Comparison of ENCODE assay signal across 24 cellular contexts in the genomic region with DNA sequence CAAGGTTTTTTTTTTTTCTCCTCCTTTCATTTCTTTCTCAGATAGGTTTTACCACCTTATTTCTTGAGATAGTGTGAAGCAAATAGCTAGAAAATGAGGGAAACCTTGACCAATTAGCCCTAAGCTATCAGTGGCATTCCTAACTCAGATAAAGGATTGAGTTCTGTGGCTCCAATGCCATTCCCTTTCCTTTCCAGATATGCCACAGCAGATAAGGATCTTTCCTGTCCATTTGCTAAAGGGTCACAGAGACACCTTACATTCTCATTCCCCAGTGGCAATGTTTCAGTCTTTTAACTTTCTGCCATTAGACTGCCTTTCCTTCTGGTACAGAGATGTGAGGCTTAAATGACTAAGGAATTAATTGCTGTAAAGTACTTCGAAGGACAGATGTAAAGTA.
DNase-seq lines count a peak whose midpoint lies in the region; ATAC-seq, FAIRE-seq and TF ChIP-seq lines count a peak whose summit lies in the region.
"Had no signal": no experiment of that assay in that cellular context is flagged by ENCODE, and none has a peak within 500 bp of the region (broad histone marks: within the 10 kb centered on the region; RNA-seq: fewer than 3 reads in every experiment).

No MANE protein-coding gene starts in this region.

- H3K18ac ChIP-seq in mesendoderm (ENCODE audit: low read length), result no peak overlapping the region

- no peaks in the 10 kb centered on the region for H3K27me3 Mint-ChIP-seq in T-helper 17 cell
- no peaks in the 10 kb centered on the region for H3K27me3 Mint-ChIP-seq in activated CD8-positive, alpha-beta memory T cell treated with anti-CD3 and anti-CD28 coated beads, Interleukin-2, amount 10 ng/mL, durations not matched to agents 7 days and 5 days
- H3K27me3 Mint-ChIP-seq in osteocyte (ENCODE audit: unreplicated experiment), result no peaks in the 10 kb centered on the region
- H3K27me3 Mint-ChIP-seq: T-cell had no signal

- H3K4me2 ChIP-seq in mesendoderm (ENCODE audit: low read length), result no peak overlapping the region

- H3K4me3 ChIP-seq in mesendoderm (ENCODE audit: low read length), result no peak overlapping the region
- H3K4me3 ChIP-seq: SK-N-MC had no signal

- H2BK15ac ChIP-seq in mesendoderm (replicated peaks; ENCODE audit: low read depth), result no peak overlapping the region

- H3K79me1 ChIP-seq in mesendoderm (ENCODE audit: low read length), result no peaks in the 10 kb centered on the region

- H4K8ac ChIP-seq in mesendoderm (ENCODE audit: low read depth, low read length), result no peak overlapping the region

- ATAC-seq in T-helper 17 cell, result no peak
- no peak for ATAC-seq in activated CD8-positive, alpha-beta memory T cell treated with anti-CD3 and anti-CD28 coated beads, Interleukin-2, amount 10 ng/mL, durations not matched to agents 7 days and 5 days
- ATAC-seq: HepG2, T-cell had no signal

- no peak overlapping the region for H2BK5ac ChIP-seq in mesendoderm (ENCODE audit: low read length)

- no peak for TF ChIP-seq CTCF in D721Med (IDR thresholded peaks at IDR 0.05; ENCODE audit: insufficient read depth, missing control alignments)
- TF ChIP-seq CTCF in osteocyte (IDR thresholded peaks at IDR 0.05), result no peak

- H3K27ac ChIP-seq in mesendoderm (ENCODE audit: low read depth, low read length), result no peak overlapping the region
- H3K27ac ChIP-seq: SK-N-MC had no signal

- no peaks in the 10 kb centered on the region for H3K79me2 ChIP-seq in mesendoderm (ENCODE audit: control insufficient read depth, insufficient read depth, low read length)

- peaks cover 2% of the 10 kb centered on the region for H3K4me1 ChIP-seq in mesendoderm (ENCODE audit: control insufficient read depth, low read depth, low read length)

- H4K5ac ChIP-seq in mesendoderm (ENCODE audit: low read length), result no peak overlapping the region

- H3K9me3 Mint-ChIP-seq in activated CD8-positive, alpha-beta memory T cell treated with anti-CD3 and anti-CD28 coated beads, Interleukin-2, amount 10 ng/mL, durations not matched to agents 7 days and 5 days (ENCODE audit: low read depth), result no peaks in the 10 kb centered on the region
- H3K9me3 Mint-ChIP-seq in osteocyte (ENCODE audit: unreplicated experiment), result peaks cover 5% of the 10 kb centered on the region
- H3K9me3 Mint-ChIP-seq: T-cell had no signal

- no peak overlapping the region for H3K23ac ChIP-seq in mesendoderm (ENCODE audit: low read length)

- H2AK5ac ChIP-seq in mesendoderm (ENCODE audit: low read length), result no peak overlapping the region

- DNase-seq in D721Med (ENCODE audit: insufficient read length, low spot score) (no peak), M059J (ENCODE audit: low read depth) (peak; percentile 27), T-helper 17 cell (no peak), mesendoderm (peak; percentile 81), osteocyte (ENCODE audit: extremely low spot score, unreplicated experiment) (no peak), NCI-H1930 (lab: John Stamatoyannopoulos, UW) (no peak)
- no peak for DNase-seq in activated CD8-positive, alpha-beta memory T cell treated with anti-CD3 and anti-CD28 coated beads, Interleukin-2, amount 10 ng/mL, durations not matched to agents 7 days and 5 days
- DNase-seq: DMS53, GF-D8, KBM-7, NCI-H1092, NCI-H1436, NCI-H187 treated with DMSO at 0.1 percent for 48 hours, NCI-H226, NCI-H510A treated with DMSO at 0.1 percent for 48 hours, NCI-H774, OCI-M1, SHP77, T-cell had no signal

- H3K9ac ChIP-seq in mesendoderm (ENCODE audit: low read length), result no peak overlapping the region

- FAIRE-seq in D721Med (lab: Jason Lieb, UNC), result peak; percentile 29
- FAIRE-seq: A204.1, H54, HepG2 had no signal

- H2BK120ac ChIP-seq in mesendoderm (ENCODE audit: low read depth, low read length), result no peak overlapping the region

- no peak overlapping the region for H3K56ac ChIP-seq in mesendoderm (ENCODE audit: low read length)

- CTCF ChIA-PET in activated CD8-positive, alpha-beta memory T cell treated with anti-CD3 and anti-CD28 coated beads, Interleukin-2, amount 10 ng/mL, durations not matched to agents 7 days and 5 days (lab: Charles Lee), result no interaction called here

- H3K27ac Mint-ChIP-seq in T-helper 17 cell, result peak overlapping the region; percentile 54
- H3K27ac Mint-ChIP-seq in activated CD8-positive, alpha-beta memory T cell treated with anti-CD3 and anti-CD28 coated beads, Interleukin-2, amount 10 ng/mL, durations not matched to agents 7 days and 5 days, result no peak overlapping the region
- no peak overlapping the region for H3K27ac Mint-ChIP-seq in osteocyte (ENCODE audit: unreplicated experiment)
- H3K27ac Mint-ChIP-seq: CD14-positive monocyte, T-cell had no signal

- H3K4me1 Mint-ChIP-seq in T-helper 17 cell (peaks cover 15% of the 10 kb centered on the region), osteocyte (ENCODE audit: unreplicated experiment) (peaks cover 7% of the 10 kb centered on the region)
- H3K4me1 Mint-ChIP-seq in activated CD8-positive, alpha-beta memory T cell treated with anti-CD3 and anti-CD28 coated beads, Interleukin-2, amount 10 ng/mL, durations not matched to agents 7 days and 5 days, result peaks cover 2% of the 10 kb centered on the region

- WGBS in mesendoderm (ENCODE audit: extremely low coverage, insufficient coverage, low lambda C conversion rate), result no CpG with 5 or more reads among the region's 1 CpG

- H3K36me3 ChIP-seq in mesendoderm (ENCODE audit: control insufficient read depth, insufficient read depth, low read length), result no peaks in the 10 kb centered on the region

- H3K27me3 ChIP-seq in mesendoderm (ENCODE audit: insufficient read depth, low read length, poor library complexity), result no peaks in the 10 kb centered on the region

- peaks cover 10% of the 10 kb centered on the region for H3K36me3 Mint-ChIP-seq in T-helper 17 cell (ENCODE audit: low read depth)
- H3K36me3 Mint-ChIP-seq in activated CD8-positive, alpha-beta memory T cell treated with anti-CD3 and anti-CD28 coated beads, Interleukin-2, amount 10 ng/mL, durations not matched to agents 7 days and 5 days, result peaks cover 22% of the 10 kb centered on the region
- H3K36me3 Mint-ChIP-seq in osteocyte (ENCODE audit: unreplicated experiment), result peaks cover 5% of the 10 kb centered on the region

- no peak overlapping the region for H3K4me3 Mint-ChIP-seq in T-helper 17 cell
- H3K4me3 Mint-ChIP-seq in activated CD8-positive, alpha-beta memory T cell treated with anti-CD3 and anti-CD28 coated beads, Interleukin-2, amount 10 ng/mL, durations not matched to agents 7 days and 5 days, result no peak overlapping the region
- H3K4me3 Mint-ChIP-seq in osteocyte (ENCODE audit: unreplicated experiment), result no peak overlapping the region
- H3K4me3 Mint-ChIP-seq: CD14-positive monocyte, T-cell had no signal

- no peak overlapping the region for H3K4ac ChIP-seq in mesendoderm (ENCODE audit: low read depth, low read length)

- H3K9me3 ChIP-seq in T-helper 17 cell (ENCODE audit: control insufficient read depth, low read length, poor library complexity, severe bottlenecking), result no peaks in the 10 kb centered on the region

Comparison
In these comparisons a context has a peak if more than half of its experiments do, and no peak if none do; other contexts are left out.
1. DNase-seq: peak in M059J (single experiment) and mesendoderm (single experiment); none in D721Med (single experiment), T-helper 17 cell (0 of 3), activated CD8-positive, alpha-beta memory T cell treated with anti-CD3 and anti-CD28 coated beads, Interleukin-2, amount 10 ng/mL, durations not matched to agents 7 days and 5 days (single experiment), osteocyte (single experiment) and NCI-H1930 (0 of 2).